26 cellular contexts compared by ENCODE assay signal in the genomic region with DNA sequence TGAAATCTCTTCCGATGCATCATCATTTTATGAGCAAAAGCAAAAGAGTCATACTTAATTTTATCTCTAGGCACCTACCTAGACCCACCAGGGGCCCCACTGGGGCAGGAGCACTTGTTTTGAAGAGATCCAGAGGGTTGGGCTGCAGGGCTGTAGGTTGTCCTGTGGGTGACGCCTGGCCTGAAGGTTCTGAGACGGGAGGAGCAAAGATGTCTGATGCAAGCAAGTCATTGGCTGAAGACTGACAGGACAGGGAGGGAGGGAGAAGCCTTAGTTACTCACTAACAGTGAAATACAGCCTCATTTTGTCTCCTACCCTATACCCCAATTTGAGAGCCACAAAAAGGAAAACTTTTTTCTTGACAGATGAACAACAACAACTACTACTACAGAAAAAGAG. TPM values are rescaled to one million over a fixed set of nuclear protein-coding genes. Genes with fewer than 3 reads are reported as not detected.
"Had no signal": no experiment of that assay in that cellular context is flagged by ENCODE, and none has a peak within 500 bp of the region (broad histone marks: within the 10 kb centered on the region; RNA-seq: fewer than 3 reads in every experiment).

No MANE protein-coding gene starts in this region.

- H3K4me2 ChIP-seq: KMS-11 had no signal

- H3K36me3 Mint-ChIP-seq: activated naive CD8-positive, alpha-beta T cell had no signal

- H3K27ac Mint-ChIP-seq: activated CD4-positive, alpha-beta memory T cell treated with anti-CD3 and anti-CD28 coated beads, Interleukin-2, amount 10 ng/mL, durations not matched to agents 7 days and 5 days; activated CD4-positive, alpha-beta T cell treated with anti-CD3 and anti-CD28 coated beads for 36 hours; activated naive CD4-positive, alpha-beta T cell treated with anti-CD3 and anti-CD28 coated beads for 36 hours; activated naive CD8-positive, alpha-beta T cell; activated T-helper 17 cell treated with anti-CD3 and anti-CD28 coated beads, Interleukin-2, amount 50 U/mL, for 72 hours had no signal

- H3K27me3 Mint-ChIP-seq: activated naive CD8-positive, alpha-beta T cell had no signal

- H3K9ac ChIP-seq: KMS-11 had no signal

- H3K9me3 Mint-ChIP-seq: activated CD4-positive, alpha-beta memory T cell treated with anti-CD3 and anti-CD28 coated beads, Interleukin-2, amount 10 ng/mL, durations not matched to agents 7 days and 5 days; activated naive CD4-positive, alpha-beta T cell treated with anti-CD3 and anti-CD28 coated beads for 36 hours; activated T-helper 17 cell treated with anti-CD3 and anti-CD28 coated beads, Interleukin-2, amount 50 U/mL, for 72 hours had no signal

- H3K4me1 Mint-ChIP-seq: activated CD4-positive, alpha-beta memory T cell treated with anti-CD3 and anti-CD28 coated beads, Interleukin-2, amount 10 ng/mL, durations not matched to agents 7 days and 5 days; activated CD4-positive, alpha-beta T cell treated with anti-CD3 and anti-CD28 coated beads for 36 hours had no signal

- DNase-seq: activated CD4-positive, alpha-beta memory T cell treated with anti-CD3 and anti-CD28 coated beads, Interleukin-2, amount 10 ng/mL, durations not matched to agents 7 days and 5 days; activated CD4-positive, alpha-beta T cell treated with anti-CD3 and anti-CD28 coated beads for 36 hours; activated CD4-positive, alpha-beta T cell treated with anti-CD3 and anti-CD28 coated beads, Interleukin-2, amount 50 U/mL, for 1 hour; activated gamma-delta T cell; activated naive CD4-positive, alpha-beta T cell treated with anti-CD3 and anti-CD28 coated beads for 36 hours; activated T-cell treated with anti-CD3 and anti-CD28 coated beads for 4 hours; activated T-cell treated with anti-CD3 and anti-CD28 coated beads, Interleukin-2, amount 50 U/mL, for 48 hours; anterior cingulate cortex; cerebellar nuclear complex; NCI-H1092; NCI-H1417 treated with DMSO at 0.1 percent for 48 hours; NCI-H1694 treated with DMSO at 0.1 percent for 48 hours; NCI-H2081; NCI-H510A treated with DMSO at 0.1 percent for 48 hours; PC-3; SHP77; T-helper 1 cell had no signal

- H3K4me3 Mint-ChIP-seq: activated CD4-positive, alpha-beta memory T cell treated with anti-CD3 and anti-CD28 coated beads, Interleukin-2, amount 10 ng/mL, durations not matched to agents 7 days and 5 days; activated CD4-positive, alpha-beta T cell treated with anti-CD3 and anti-CD28 coated beads for 36 hours; activated naive CD4-positive, alpha-beta T cell treated with anti-CD3 and anti-CD28 coated beads for 36 hours; activated naive CD8-positive, alpha-beta T cell; activated T-helper 17 cell treated with anti-CD3 and anti-CD28 coated beads, Interleukin-2, amount 50 U/mL, for 72 hours had no signal

- H3K27ac ChIP-seq: KMS-11, VCaP had no signal

RNA-seq across cellular contexts. Expression of a gene that starts 17.1 kb away (rescaled TPM):
- total RNA-seq: activated CD4-positive, alpha-beta memory T cell treated with anti-CD3 and anti-CD28 coated beads, Interleukin-2, amount 10 ng/mL, durations not matched to agents 7 days and 5 days; activated CD4-positive, alpha-beta T cell treated with anti-CD3 and anti-CD28 coated beads for 36 hours; activated CD8-positive, alpha-beta memory T cell treated with anti-CD3 and anti-CD28 coated beads for 36 hours; activated naive CD4-positive, alpha-beta T cell treated with anti-CD3 and anti-CD28 coated beads for 36 hours; activated T-helper 17 cell treated with anti-CD3 and anti-CD28 coated beads, Interleukin-2, amount 50 U/mL, for 72 hours; cardiac septum; MCF 10A; PC-3; T-helper 2 cell treated with Interferon-gamma antibody and Interleukin-4, amounts not matched to agents 100 ng/mL and 5 ng/mL, for 36 hours had no signal
- polyA plus RNA-seq: adipose tissue had no signal

RNA-seq across cellular contexts. Expression of a gene that starts 43.4 kb away (rescaled TPM):
- total RNA-seq: activated CD4-positive, alpha-beta memory T cell treated with anti-CD3 and anti-CD28 coated beads, Interleukin-2, amount 10 ng/mL, durations not matched to agents 7 days and 5 days; activated CD8-positive, alpha-beta memory T cell treated with anti-CD3 and anti-CD28 coated beads for 36 hours; activated naive CD4-positive, alpha-beta T cell treated with anti-CD3 and anti-CD28 coated beads for 36 hours; T-helper 2 cell treated with Interferon-gamma antibody and Interleukin-4, amounts not matched to agents 100 ng/mL and 5 ng/mL, for 36 hours had no signal
